Comparison of ENCODE assay signal across 9 cellular contexts in genomic region chr18:24404591-24404990, GRCh38. TPM values are rescaled to one million over a fixed set of nuclear protein-coding genes. Genes with fewer than 3 reads are reported as not detected.
"Had no signal": no experiment of that assay in that cellular context is flagged by ENCODE, and none has a peak within 500 bp of the region (broad histone marks: within the 10 kb centered on the region; RNA-seq: fewer than 3 reads in every experiment).

No MANE protein-coding gene starts in this region.

- ATAC-seq: GM12878 had no signal

- DNase-seq: GDM1, GF-D8 had no signal

- H3K4me3 ChIP-seq: GM12878 had no signal

- FAIRE-seq: G401.6, GM12878, GM12891, GM12892, GM18507, GM19239 had no signal

RNA-seq across cellular contexts. Expression of gene HRH4, which starts 55.8 kb away (rescaled TPM):
- total RNA-seq: G401, GM12878 had no signal
- polyA plus RNA-seq: GM12878 had no signal
